Comparison of ENCODE assay signal across 7 cellular contexts in genomic region chr19:1468274-1469199, GRCh38. TPM values are rescaled to one million over a fixed set of nuclear protein-coding genes. Genes with fewer than 3 reads are reported as not detected.
DNase-seq lines count a peak whose midpoint lies in the region; ATAC-seq and TF ChIP-seq lines count a peak whose summit lies in the region.
"Had no signal": no experiment of that assay in that cellular context is flagged by ENCODE, and none has a peak within 500 bp of the region (broad histone marks: within the 10 kb centered on the region; RNA-seq: fewer than 3 reads in every experiment).

No MANE protein-coding gene starts in this region.

- no peaks in the 10 kb centered on the region for H3K36me3 Mint-ChIP-seq in progenitor cell of endocrine pancreas (ENCODE audit: insufficient read depth)

- WGBS in psoas muscle, 3 donors: 1 to 3% (median 3%) methylated on average over 64 to 92 of the region's 92 CpGs

- peaks cover 2% of the 10 kb centered on the region for H3K4me1 Mint-ChIP-seq in progenitor cell of endocrine pancreas (ENCODE audit: low read depth)

- H3K36me3 ChIP-seq in H7 (replicated peaks; ENCODE audit: control insufficient read depth, insufficient read depth, low read length) (no peaks in the 10 kb centered on the region), psoas muscle (ENCODE audit: insufficient read depth in 1 of 2, low read depth in 1 of 2) (no peaks in the 10 kb centered on the region)
- H3K36me3 ChIP-seq: adrenal gland had no signal

- no peak overlapping the region for H3K27ac ChIP-seq in psoas muscle
- H3K27ac ChIP-seq: adrenal gland had no signal

- intact Hi-C loops in psoas muscle (cut with DNase I): loop anchor here in 1 of 2 donors (5.0 kb wide), 1 partner anchor 116 kb away; a partner anchor contains a TSS

- H3K27me3 ChIP-seq in H7 (ENCODE audit: control insufficient read depth, insufficient read depth, low read length) (peaks cover 82% of the 10 kb centered on the region), psoas muscle (ENCODE audit: insufficient read depth in 3 of 3, low read length in 2 of 3) (peaks cover 0 to 89% (median 70%) of the 10 kb centered on the region in 3 donors)

- no peaks in the 10 kb centered on the region for H3K9me3 ChIP-seq in psoas muscle
- H3K9me3 ChIP-seq: adrenal gland had no signal

- H3K27me3 Mint-ChIP-seq in progenitor cell of endocrine pancreas: peaks cover 25% of the 10 kb centered on the region

- H3K9me3 Mint-ChIP-seq in progenitor cell of endocrine pancreas (ENCODE audit: low read depth): no peaks in the 10 kb centered on the region

- DNase-seq in H7 (peak; percentile 90), psoas muscle (peak; percentile 32 to 62), germinal center (ENCODE audit: low spot score) (no peak), progenitor cell of endocrine pancreas (ENCODE audit: low spot score, unreplicated experiment) (no peak), NCI-H1694 (lab: John Stamatoyannopoulos, UW) (no peak)
- DNase-seq in activated naive CD4-positive, alpha-beta T cell treated with anti-CD3 and anti-CD28 coated beads, Interleukin-2, amount 50 U/mL, for 16 hours: peak; percentile 42

- ATAC-seq in psoas muscle: peak in 3 of 4 donors; percentile 22 to 35 (median 31)

- TF ChIP-seq CTCF in psoas muscle (IDR thresholded peaks at IDR 0.05) (no peak), progenitor cell of endocrine pancreas (IDR thresholded peaks at IDR 0.05; ENCODE audit: unreplicated experiment) (no peak)

- H3K27ac Mint-ChIP-seq in progenitor cell of endocrine pancreas: no peak overlapping the region

- peaks cover 40% of the 10 kb centered on the region for H3K4me1 ChIP-seq in psoas muscle

- H3K4me3 Mint-ChIP-seq in progenitor cell of endocrine pancreas (ENCODE audit: low read depth): no peak overlapping the region

- H3K4me3 ChIP-seq in H7 (ENCODE audit: insufficient read depth, low read depth, low read length): no peak overlapping the region; the same call in 1 of the 2 replicates
- peak overlapping the region; percentile 38 for H3K4me3 ChIP-seq in psoas muscle

RNA-seq across cellular contexts. Expression of gene C19orf25, which starts 10.5 kb away (rescaled TPM):
- total RNA-seq in H7 (2014; rRNA removed; shearing (Covaris generic)): 57.2 and 75.3 TPM in 2 replicates
- total RNA-seq in psoas muscle (10 to 100 TPM in 3 of 4 donors, 1 to 10 TPM in 1; 8.1 to 20.1 (median 14.7) TPM), progenitor cell of endocrine pancreas (31.3 and 36.0 TPM in 2 replicates)
- 10 to 100 TPM; 19.9 to 45.0 (median 30.4) TPM for polyA plus RNA-seq in psoas muscle

RNA-seq across cellular contexts. Expression of gene APC2, which starts 18.6 kb away (rescaled TPM):
- 0.11 and 0.31 TPM in 2 replicates for total RNA-seq in H7 (2014; rRNA removed; shearing (Covaris generic))
- total RNA-seq in psoas muscle: under 1 TPM; 0.04 to 0.06 (median 0.05) TPM
- under 1 TPM in 2 of 3 donors, not detected in 1; 0.01 to 0.03 TPM for polyA plus RNA-seq in psoas muscle
- 5.2 and 5.8 TPM in 2 replicates for total RNA-seq in progenitor cell of endocrine pancreas

RNA-seq across cellular contexts. Expression of gene PCSK4, which starts 21.6 kb away (rescaled TPM):
- total RNA-seq in H7 (2014; rRNA removed; shearing (Covaris generic)): 5.5 and 9.6 TPM in 2 replicates
- total RNA-seq in psoas muscle: 1 to 10 TPM in 1 of 4 donors, under 1 TPM in 3; 0.57 to 1.5 (median 0.93) TPM
- 1 to 10 TPM in 1 of 3 donors, under 1 TPM in 2; 0.74 to 1.3 (median 0.84) TPM for polyA plus RNA-seq in psoas muscle
- total RNA-seq in progenitor cell of endocrine pancreas: 32.9 and 37.7 TPM in 2 replicates

RNA-seq across cellular contexts. Expression of gene REEP6, which starts 22.4 kb away (rescaled TPM):
- total RNA-seq in H7 (2014; rRNA removed; shearing (Covaris generic)): 3.1 and 4.5 TPM in 2 replicates
- total RNA-seq in psoas muscle: 1 to 10 TPM in 3 of 4 donors, under 1 TPM in 1; 0.23 to 2.0 (median 1.4) TPM
- 1 to 10 TPM in 1 of 3 donors, under 1 TPM in 2; 0.55 to 1.5 (median 0.78) TPM for polyA plus RNA-seq in psoas muscle
- 16.0 and 16.6 TPM in 2 replicates for total RNA-seq in progenitor cell of endocrine pancreas

RNA-seq across cellular contexts. Expression of gene RPS15, which starts 30.3 kb away (rescaled TPM):
- total RNA-seq in H7 (2014; rRNA removed; shearing (Covaris generic)): 1,494 and 1,693 TPM in 2 replicates
- 100 to 1,000 TPM; 697 to 992 (median 943) TPM for total RNA-seq in psoas muscle
- 1,000 to 10,000 TPM; 2,739 to 4,077 (median 3,158) TPM for polyA plus RNA-seq in psoas muscle
- total RNA-seq in progenitor cell of endocrine pancreas: 917 and 938 TPM in 2 replicates

Comparison
In these comparisons a context has a peak if more than half of its experiments do, and no peak if none do; other contexts are left out.
1. DNase-seq: peak in H7 (single experiment), activated naive CD4-positive, alpha-beta T cell treated with anti-CD3 and anti-CD28 coated beads, Interleukin-2, amount 50 U/mL, for 16 hours (single experiment) and psoas muscle (2 of 2); none in germinal center (single experiment), progenitor cell of endocrine pancreas (single experiment) and NCI-H1694 (single experiment).